ENCODE assay signal across 16 cellular contexts in the genomic region with DNA sequence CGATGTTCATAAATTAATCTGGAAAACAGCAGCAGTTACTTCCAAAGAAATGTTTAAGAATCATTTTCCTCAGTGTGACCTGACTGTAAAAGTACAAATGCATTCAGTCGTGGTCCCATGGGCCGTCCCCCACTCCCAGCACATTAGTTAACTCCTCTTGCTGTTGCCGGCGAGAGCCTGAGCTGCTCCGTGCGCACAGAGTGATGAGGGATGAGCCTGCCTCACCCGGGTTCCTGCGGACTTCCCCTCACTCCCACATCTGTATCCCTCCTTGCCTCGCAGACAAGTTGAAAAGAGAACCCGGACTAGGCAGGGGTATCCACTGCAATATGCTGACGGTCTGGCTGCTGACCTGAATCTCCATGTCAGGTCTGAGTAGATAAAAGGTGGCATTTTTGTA.
"Had no signal": no experiment of that assay in that cellular context is flagged by ENCODE, and none has a peak within 500 bp of the region (broad histone marks: within the 10 kb centered on the region; RNA-seq: fewer than 3 reads in every experiment).

No MANE protein-coding gene starts in this region.

- ATAC-seq: activated CD4-positive, CD25-positive, alpha-beta regulatory T cell treated with anti-CD3 and anti-CD28 coated beads, Interleukin-2, amount 50 U/mL, for 24 hours had no signal

- H3K27ac Mint-ChIP-seq: activated naive CD8-positive, alpha-beta T cell treated with anti-CD3 and anti-CD28 coated beads, Interleukin-2, amount 10 ng/mL, durations not matched to agents 7 days and 5 days; activated T-helper 1 cell treated with anti-CD3 and anti-CD28 coated beads, Interleukin-12 subunit alpha, Interleukin-12 subunit beta, Interleukin-2, Interleukin-4 antibody, amounts not matched to agents 30 ng/mL and 10 ng/mL and 1 ng/mL, durations not matched to agents 14 hours and 24 hours and 36 hours; brain; naive B cell; stimulated activated naive CD8-positive, alpha-beta T cell treated with anti-CD3 and anti-CD28 coated beads, Interleukin-15, Interleukin-2, amounts not matched to agents 100 ng/mL and 50 ng/mL, for 24 hours had no signal

- FAIRE-seq: frontal cortex, small intestine, TTC549 had no signal

- H3K27me3 Mint-ChIP-seq: brain; central memory CD8-positive, alpha-beta T cell had no signal

- H3K4me1 ChIP-seq: suprapubic skin had no signal

- H3K27ac ChIP-seq: suprapubic skin had no signal

- H3K9me3 ChIP-seq: heart left ventricle, suprapubic skin had no signal

- H3K36me3 Mint-ChIP-seq: brain, naive B cell had no signal

- H3K4me3 Mint-ChIP-seq: activated naive CD8-positive, alpha-beta T cell treated with anti-CD3 and anti-CD28 coated beads, Interleukin-2, amount 10 ng/mL, durations not matched to agents 7 days and 5 days; activated T-helper 1 cell treated with anti-CD3 and anti-CD28 coated beads, Interleukin-12 subunit alpha, Interleukin-12 subunit beta, Interleukin-2, Interleukin-4 antibody, amounts not matched to agents 30 ng/mL and 10 ng/mL and 1 ng/mL, durations not matched to agents 14 hours and 24 hours and 36 hours; brain; central memory CD8-positive, alpha-beta T cell; naive B cell; stimulated activated naive CD8-positive, alpha-beta T cell treated with anti-CD3 and anti-CD28 coated beads, Interleukin-15, Interleukin-2, amounts not matched to agents 100 ng/mL and 50 ng/mL, for 24 hours had no signal

- H3K4me3 ChIP-seq: heart left ventricle, suprapubic skin had no signal

- H3K27me3 ChIP-seq: heart left ventricle, suprapubic skin had no signal

- H3K9me3 Mint-ChIP-seq: activated naive CD8-positive, alpha-beta T cell treated with anti-CD3 and anti-CD28 coated beads, Interleukin-2, amount 10 ng/mL, durations not matched to agents 7 days and 5 days; brain; central memory CD8-positive, alpha-beta T cell; stimulated activated naive CD8-positive, alpha-beta T cell treated with anti-CD3 and anti-CD28 coated beads, Interleukin-15, Interleukin-2, amounts not matched to agents 100 ng/mL and 50 ng/mL, for 24 hours had no signal

- H3K36me3 ChIP-seq: heart left ventricle, suprapubic skin had no signal

- H3K4me1 Mint-ChIP-seq: activated naive CD8-positive, alpha-beta T cell treated with anti-CD3 and anti-CD28 coated beads, Interleukin-2, amount 10 ng/mL, durations not matched to agents 7 days and 5 days; central memory CD8-positive, alpha-beta T cell; naive B cell had no signal

- DNase-seq: activated CD4-positive, alpha-beta T cell treated with anti-CD3 and anti-CD28 coated beads, Interleukin-2, amount 50 U/mL, for 1 hour; activated naive CD8-positive, alpha-beta T cell treated with anti-CD3 and anti-CD28 coated beads, Interleukin-2, amount 10 ng/mL, durations not matched to agents 7 days and 5 days; effector memory CD4-positive, alpha-beta T cell; left cardiac atrium; naive B cell; small intestine; SW 1271 had no signal
